In the genomic region with DNA sequence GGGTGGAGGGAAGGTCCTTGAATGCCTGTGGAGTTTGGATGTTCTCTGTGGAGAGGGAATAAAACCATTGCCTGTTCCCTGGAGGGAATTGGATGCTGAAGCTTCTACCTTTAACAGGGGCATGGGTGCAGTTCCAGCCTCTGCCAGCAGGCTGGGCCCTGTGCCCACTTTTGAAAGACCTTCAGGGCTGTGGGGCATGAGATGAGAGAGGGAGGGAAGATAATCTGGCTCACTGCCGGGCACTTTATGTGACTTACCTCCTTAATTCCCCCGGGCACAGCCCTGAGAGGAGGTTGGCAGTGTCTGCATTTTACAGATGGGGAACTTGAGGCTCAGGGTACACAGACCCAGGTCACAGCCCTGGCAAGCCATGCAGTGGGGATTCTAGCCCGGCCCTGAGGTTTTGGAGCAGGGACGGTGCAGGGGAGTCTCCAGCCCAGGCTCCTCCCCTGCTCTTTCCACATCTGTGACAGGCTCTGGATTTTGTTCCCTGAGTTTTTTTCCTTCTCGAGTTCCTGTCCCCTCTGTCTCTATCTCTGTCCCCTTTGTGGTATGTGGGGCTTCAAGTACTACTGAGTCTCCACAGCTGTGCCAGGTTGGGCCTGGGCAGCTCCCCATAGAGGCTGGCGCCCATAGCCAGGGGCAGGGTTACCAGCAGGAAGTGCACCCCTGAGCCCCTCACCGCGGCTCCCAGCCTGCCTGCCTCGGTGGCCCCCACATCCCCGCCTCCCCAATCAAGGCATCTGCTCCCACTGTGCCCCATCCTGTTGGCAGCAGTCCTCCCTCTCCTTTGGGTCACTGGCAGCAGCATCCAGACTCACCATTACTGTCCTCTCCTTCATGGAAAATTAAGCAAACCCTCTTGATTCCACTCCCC, we compare ENCODE assay signal across 8 cellular contexts. TPM values are rescaled to one million over a fixed set of nuclear protein-coding genes. Genes with fewer than 3 reads are reported as not detected.
DNase-seq lines count a peak whose midpoint lies in the region; ATAC-seq and TF ChIP-seq lines count a peak whose summit lies in the region.

No MANE protein-coding gene starts in this region.

- no peak overlapping the region for H3K9ac ChIP-seq in DND-41 (ENCODE audit: low read depth, low read length)

- DNase-seq in DND-41 (peak; percentile 83), NCI-H2196 treated with DMSO at 0.1 percent for 48 hours (lab: John Stamatoyannopoulos, UW; ENCODE audit: unreplicated experiment) (peak; percentile 70), breast epithelium (ENCODE audit: low spot score in 2 of 2) (peak; percentile 74 to 85), islet precursor cell (peak; percentile 89)
- DNase-seq in stimulated activated CD4-positive, alpha-beta T cell treated with anti-CD3 and anti-CD28 coated beads, Interleukin-15, amount 100 ng/mL, for 48 hours (ENCODE audit: low read depth in 2 of 2): peak; percentile 59 to 74

- no peaks in the 10 kb centered on the region for H3K9me3 ChIP-seq in DND-41 (ENCODE audit: insufficient read depth, low read length, severe bottlenecking)
- H3K9me3 ChIP-seq in breast epithelium: no peaks in the 10 kb centered on the region

- ATAC-seq in DND-41 (ENCODE audit: insufficient read depth, low read depth) (peak; percentile 97), HG02798 (IDR thresholded peaks at IDR 0.05; ENCODE audit: poor library complexity, unreplicated experiment) (peak; percentile 82), GM18873 (IDR thresholded peaks at IDR 0.05; ENCODE audit: low FRiP score, unreplicated experiment) (no peak)

- H3K27ac ChIP-seq in DND-41 (ENCODE audit: low read length): no peak overlapping the region
- H3K27ac ChIP-seq in breast epithelium: peak overlapping the region in 1 of 2 donors; percentile 25

- no peak for TF ChIP-seq POLR2A in breast epithelium (IDR thresholded peaks at IDR 0.05)

- H4K20me1 ChIP-seq in DND-41 (ENCODE audit: insufficient read depth, low read length): no peaks in the 10 kb centered on the region

- H3K27me3 ChIP-seq in DND-41 (ENCODE audit: insufficient read depth, low read length, poor library complexity): no peaks in the 10 kb centered on the region
- H3K27me3 ChIP-seq in breast epithelium: no peaks in the 10 kb centered on the region

- no peak overlapping the region for H3K4me2 ChIP-seq in DND-41 (ENCODE audit: insufficient read depth, low read length)

- H3K36me3 ChIP-seq in DND-41 (ENCODE audit: insufficient read depth, low read length): no peaks in the 10 kb centered on the region
- no peaks in the 10 kb centered on the region for H3K36me3 ChIP-seq in breast epithelium

- H3K4me1 ChIP-seq in DND-41 (ENCODE audit: insufficient read depth, low read length) (0 out of 2 replicates have a peak, but pooled peaks cover 3% of the 10 kb centered on the region), breast epithelium (no peaks in the 10 kb centered on the region)

- H3K4me3 ChIP-seq in DND-41 (ENCODE audit: low read depth in 1 of 2, low read length in 2 of 2): no peak overlapping the region
- H3K4me3 ChIP-seq in WI38 (ENCODE audit: low read depth, low read length): no peak overlapping the region
- peak overlapping the region in 2 of 3 donors; percentile 5 to 48 for H3K4me3 ChIP-seq in breast epithelium

- intact Hi-C loops in breast epithelium (cut with DNase I; ENCODE audit: low total_unique reads): no loop called here

- peak overlapping the region; percentile 28; the same call in 1 of the 2 replicates for H2AFZ ChIP-seq in DND-41 (ENCODE audit: low read depth, low read length)

- no peaks in the 10 kb centered on the region for H3K79me2 ChIP-seq in DND-41 (ENCODE audit: insufficient read depth, low read length)

- TF ChIP-seq CTCF in DND-41 (IDR thresholded peaks at IDR 0.05; ENCODE audit: borderline replicate concordance, extremely low read depth, low read length, poor library complexity, severe bottlenecking): peak; percentile 99
- peak; percentile 99 for TF ChIP-seq CTCF in WI38 (IDR thresholded peaks at IDR 0.05; ENCODE audit: low read depth, low read length)
- peak; percentile 89 to 94 (median 89) for TF ChIP-seq CTCF in breast epithelium (IDR thresholded peaks at IDR 0.05)

RNA-seq across cellular contexts. Expression of gene THEMIS2, which starts 14.0 kb away (rescaled TPM):
- total RNA-seq in breast epithelium: 10 to 100 TPM; 22.0 to 52.0 (median 25.6) TPM

RNA-seq across cellular contexts. Expression of gene PPP1R8, which starts 27.7 kb away (rescaled TPM):
- 10 to 100 TPM; 36.1 to 43.5 (median 37.9) TPM for total RNA-seq in breast epithelium

RNA-seq across cellular contexts. Expression of gene RPA2, which starts 56.1 kb away (rescaled TPM):
- total RNA-seq in breast epithelium: 10 to 100 TPM; 35.8 to 42.3 (median 39.0) TPM

Comparison
In these comparisons a context has a peak if more than half of its experiments do, and no peak if none do; other contexts are left out.
1. H3K4me3 ChIP-seq: peak in breast epithelium (2 of 3); none in DND-41 (0 of 2) and WI38 (single experiment).
2. Peak in every context shown above with its lines, with median percentiles within 50 percentile points of each other: DNase-seq and CTCF ChIP-seq.